ENCODE assay signal across 11 cellular contexts in genomic region chr3:135125171-135125801, GRCh38.
DNase-seq lines count a peak whose midpoint lies in the region; ATAC-seq, FAIRE-seq and TF ChIP-seq lines count a peak whose summit lies in the region.
"Had no signal": no experiment of that assay in that cellular context is flagged by ENCODE, and none has a peak within 500 bp of the region (broad histone marks: within the 10 kb centered on the region; RNA-seq: fewer than 3 reads in every experiment).

No MANE protein-coding gene starts in this region.

- ATAC-seq in HG03196 (IDR thresholded peaks at IDR 0.05; ENCODE audit: unreplicated experiment), result no peak
- ATAC-seq in HG02970 (IDR thresholded peaks at IDR 0.05; ENCODE audit: low FRiP score, unreplicated experiment), result no peak

- DNase-seq in GM12891 (ENCODE audit: insufficient read length, low spot score) (peak; percentile 15), M059J (ENCODE audit: low read depth) (peak; percentile 40), T47D (ENCODE audit: low read depth in 1 of 2, low spot score in 1 of 2) (peak; percentile 38 to 64), lung microvascular endothelial cell (ENCODE audit: low read depth in 2 of 2) (peak; percentile 21 to 35), frontal cortex (ENCODE audit: low spot score in 2 of 2) (no peak), NCI-H187 treated with DMSO at 0.1 percent for 48 hours (lab: John Stamatoyannopoulos, UW) (no peak)
- DNase-seq: activated T-cell treated with anti-CD3 and anti-CD28 coated beads for 4 hours; stimulated activated CD4-positive, alpha-beta T cell treated with anti-CD3 and anti-CD28 coated beads, Interleukin-4, amount 100 ng/mL, for 1 hour had no signal

- FAIRE-seq in GM12891 (lab: Jason Lieb, UNC) (no peak), frontal cortex (lab: Jason Lieb, UNC) (no peak)
- FAIRE-seq: RCC 7860 had no signal

- TF ChIP-seq POLR2A in GM12891 (IDR thresholded peaks at IDR 0.05; ENCODE audit: low read depth, low read length), result no peak

- in situ Hi-C loops in T47D (cut with HindIII; ENCODE audit: low pct_unique_long_range_greater_than_20kb, low sequenced_read_pairs), result no loop called here

TF ChIP-seq in GM12891, 5 proteins besides CTCF, POLR2A, EP300 and RAD21:
- TF ChIP-seq PAX5 (IDR thresholded peaks at IDR 0.05; ENCODE audit: insufficient read depth, low read length, severe bottlenecking) (no peak), TAF1 (IDR thresholded peaks at IDR 0.05; ENCODE audit: low read depth, low read length) (no peak), POU2F2 (IDR thresholded peaks at IDR 0.05; ENCODE audit: low read depth, low read length) (no peak), POLR2AphosphoS5 (IDR thresholded peaks at IDR 0.05; ENCODE audit: low read depth, low read length) (no peak), SPI1 (IDR thresholded peaks at IDR 0.05; ENCODE audit: low read depth, low read length) (no peak)

Comparison
In these comparisons a context has a peak if more than half of its experiments do, and no peak if none do; other contexts are left out.
1. DNase-seq: peak in GM12891 (single experiment), M059J (single experiment), T47D (2 of 2) and lung microvascular endothelial cell (2 of 2); none in frontal cortex (0 of 2) and NCI-H187 treated with DMSO at 0.1 percent for 48 hours (single experiment).